Comparison of ENCODE assay signal across 13 cellular contexts in the genomic region with DNA sequence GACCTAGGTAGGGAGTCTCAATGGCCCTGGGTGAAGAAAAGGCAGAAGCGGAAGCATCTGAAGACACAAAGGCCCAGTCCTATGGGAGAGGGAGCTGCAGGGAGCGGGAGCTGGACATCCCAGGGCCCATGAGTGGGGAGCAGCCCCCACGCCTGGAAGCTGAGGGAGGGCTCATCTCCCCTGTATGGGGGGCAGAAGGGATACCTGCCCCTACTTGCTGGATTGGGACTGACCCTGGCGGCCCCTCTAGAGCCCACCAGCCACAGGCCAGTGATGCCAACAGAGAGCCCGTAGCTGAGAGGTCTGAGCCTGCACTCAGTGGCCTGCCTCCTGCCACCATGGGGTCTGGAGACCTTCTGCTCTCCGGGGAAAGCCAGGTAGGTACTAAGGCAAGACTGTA. TPM values are rescaled to one million over a fixed set of nuclear protein-coding genes. Genes with fewer than 3 reads are reported as not detected.
DNase-seq lines count a peak whose midpoint lies in the region; ATAC-seq and TF ChIP-seq lines count a peak whose summit lies in the region.
"Had no signal": no experiment of that assay in that cellular context is flagged by ENCODE, and none has a peak within 500 bp of the region (broad histone marks: within the 10 kb centered on the region; RNA-seq: fewer than 3 reads in every experiment).

No MANE protein-coding gene starts in this region.

- peaks cover 0 to 59% (median 26%) of the 10 kb centered on the region in 9 donors for H3K36me3 ChIP-seq in heart right ventricle
- peaks cover 42% of the 10 kb centered on the region for H3K36me3 ChIP-seq in neutrophil
- no peaks in the 10 kb centered on the region for H3K36me3 ChIP-seq in uterus

- TF ChIP-seq CTCF in heart right ventricle (IDR thresholded peaks at IDR 0.05), result no peak
- TF ChIP-seq CTCF in brain (conservative IDR thresholded peaks at IDR 0.05), result no peak
- no peak for TF ChIP-seq CTCF in neutrophil (IDR thresholded peaks at IDR 0.05)
- no peak for TF ChIP-seq CTCF in uterus (IDR thresholded peaks at IDR 0.05)
- no peak for TF ChIP-seq CTCF in foreskin keratinocyte (conservative IDR thresholded peaks at IDR 0.05)

- H3K9me3 Mint-ChIP-seq in brain, result peaks cover 0 to 2% (median 0%) of the 10 kb centered on the region in 5 experiments

- 85 to 91% methylated on average over 6 of the region's 6 CpGs for WGBS in heart right ventricle, 2 donors

- H3K27me3 ChIP-seq in heart right ventricle, result no peaks in the 10 kb centered on the region
- no peaks in the 10 kb centered on the region for H3K27me3 ChIP-seq in neutrophil
- no peaks in the 10 kb centered on the region for H3K27me3 ChIP-seq in uterus
- no peaks in the 10 kb centered on the region for H3K27me3 ChIP-seq in foreskin keratinocyte

- H3K4me3 ChIP-seq in heart right ventricle (no peak overlapping the region), neutrophil (ENCODE audit: low read depth in 1 of 2, low read length in 1 of 2) (no peak overlapping the region), uterus (no peak overlapping the region)
- H3K4me3 ChIP-seq: SK-N-MC had no signal

- H3K27ac ChIP-seq in heart right ventricle (peak overlapping the region in 9 of 10 donors; percentile 22 to 72 (median 60)), neutrophil (peak overlapping the region; percentile 44), uterus (peak overlapping the region; percentile 43 to 77), foreskin keratinocyte (no peak overlapping the region)
- H3K27ac ChIP-seq: SK-N-MC had no signal

- ATAC-seq in heart right ventricle (no peak), left cardiac atrium (no peak), foreskin keratinocyte (no peak)

- no peaks in the 10 kb centered on the region for H3K9me3 ChIP-seq in heart right ventricle
- no peaks in the 10 kb centered on the region for H3K9me3 ChIP-seq in neutrophil
- H3K9me3 ChIP-seq in uterus, result no peaks in the 10 kb centered on the region

- H3K4me3 Mint-ChIP-seq in brain, result peak overlapping the region in 1 of 5 experiments; percentile 22

- H3K27ac Mint-ChIP-seq in brain, result peak overlapping the region in 4 of 5 experiments; percentile 89 to 93 (median 90)

- H3K4me1 Mint-ChIP-seq in brain, result peaks cover 44% of the 10 kb centered on the region

- intact Hi-C loops in heart right ventricle (cut with DNase I), result loop anchor here in 7 of 10 donors (5.0 to 10.0 kb wide), 7 partner anchors 55 to 505 kb away; no protein-coding TSS in a partner anchor
- intact Hi-C loops in left cardiac atrium (cut with DNase I), result loop anchor here in 1 of 2 donors (5.0 kb wide), 2 partner anchors 58 to 118 kb away; no protein-coding TSS in a partner anchor
- intact Hi-C loops in uterus (cut with DNase I; ENCODE audit: low total_unique reads), result no loop called here

- H3K27me3 Mint-ChIP-seq in brain, result no peaks in the 10 kb centered on the region

- peaks cover 41% of the 10 kb centered on the region for H3K36me3 Mint-ChIP-seq in brain

- peaks cover 33 to 85% (median 69%) of the 10 kb centered on the region in 9 donors for H3K4me1 ChIP-seq in heart right ventricle
- peaks cover 25 to 27% of the 10 kb centered on the region in 2 experiments for H3K4me1 ChIP-seq in neutrophil (ENCODE audit: control insufficient read depth in 1 of 2, insufficient read depth in 1 of 2, low read depth in 1 of 2, low read length in 1 of 2)
- H3K4me1 ChIP-seq in uterus, result peaks cover 0 to 9% of the 10 kb centered on the region in 2 donors
- H3K4me1 ChIP-seq in foreskin keratinocyte, result peaks cover 32% of the 10 kb centered on the region

- TF ChIP-seq POLR2A in uterus (IDR thresholded peaks at IDR 0.05), result no peak

- DNase-seq in heart right ventricle (no peak), left cardiac atrium (no peak), uterus (no peak), hepatic stellate cell (ENCODE audit: low spot score) (no peak), foreskin keratinocyte (no peak), DMS53 (lab: John Stamatoyannopoulos, UW) (no peak)
- DNase-seq: activated naive CD4-positive, alpha-beta T cell treated with Interleukin-2 at 50 U/mL for 16 hours; NCI-H1105 treated with DMSO at 0.1 percent for 48 hours; stimulated activated CD4-positive, alpha-beta T cell treated with anti-CD3 and anti-CD28 coated beads, Interleukin-12 subunit alpha, Interleukin-12 subunit beta, amount 100 ng/mL, for 4 hours; stimulated activated CD8-positive, alpha-beta memory T cell treated with anti-CD3 and anti-CD28 coated beads, Interleukin-4, amount 100 ng/mL, for 48 hours had no signal

RNA-seq across cellular contexts. Expression of a gene that starts 13.2 kb away (rescaled TPM):
- total RNA-seq in heart right ventricle (10 to 100 TPM; 12.5 to 28.4 (median 23.1) TPM), left cardiac atrium (10 to 100 TPM; 12.6 to 15.4 TPM), uterus (10 to 100 TPM; 14.1 to 55.0 (median 30.0) TPM), foreskin keratinocyte (5.4 and 5.8 TPM in 2 replicates)
- polyA plus RNA-seq in heart right ventricle (10 to 100 TPM in 1 of 2 donors, 1 to 10 TPM in 1; 4.3 to 10.0 TPM), brain (ENCODE audit: insufficient read depth, low read depth, low replicate concordance) (15.2 TPM), foreskin keratinocyte (4.2 and 4.7 TPM in 2 replicates)
